8 cellular contexts compared by ENCODE assay signal in genomic region chr9:132079391-132080071, GRCh38. TPM values are rescaled to one million over a fixed set of nuclear protein-coding genes. Genes with fewer than 3 reads are reported as not detected.
DNase-seq lines count a peak whose midpoint lies in the region; TF ChIP-seq lines count a peak whose summit lies in the region.

TSS of gene MED27 (minus strand) at chr9:132079867. CDS start at chr9:132079844, 23 bp downstream.

- H3K4me1 Mint-ChIP-seq in HFFc6 (ENCODE audit: low read depth): peaks cover 53% of the 10 kb centered on the region
- H3K4me1 Mint-ChIP-seq in activated naive CD8-positive, alpha-beta T cell (ENCODE audit: low read depth): peaks cover 50% of the 10 kb centered on the region
- H3K4me1 Mint-ChIP-seq in osteocyte (ENCODE audit: unreplicated experiment): peaks cover 35% of the 10 kb centered on the region

- TF ChIP-seq POLR2A in thyroid gland (IDR thresholded peaks at IDR 0.05): no peak

- intact Hi-C loops in head of caudate nucleus (cut with DNase I) (loop anchor here (10.0 kb wide), 1 partner anchor 155 kb away; no protein-coding TSS in a partner anchor), thyroid gland (cut with DNase I) (no loop called here)

- 0 to 3% methylated on average over 41 of the region's 41 CpGs for WGBS in thyroid gland, 2 donors

- peaks cover 13% of the 10 kb centered on the region; the same call in 1 of the 2 replicates for H3K27me3 Mint-ChIP-seq in HFFc6 (ENCODE audit: insufficient read depth)
- H3K27me3 Mint-ChIP-seq in activated naive CD8-positive, alpha-beta T cell: no peaks in the 10 kb centered on the region
- H3K27me3 Mint-ChIP-seq in osteocyte (ENCODE audit: unreplicated experiment): peaks cover 19% of the 10 kb centered on the region

- peaks cover 0 to 6% of the 10 kb centered on the region in 2 donors for H3K36me3 ChIP-seq in thyroid gland

- peak within 1 kb of the TSS in 2 of 3 donors; percentile 30 to 43 for H3K27ac ChIP-seq in thyroid gland

- peak within 1 kb of the TSS; percentile 100 for H3K4me3 Mint-ChIP-seq in HFFc6
- H3K4me3 Mint-ChIP-seq in activated naive CD8-positive, alpha-beta T cell: peak within 1 kb of the TSS; percentile 97
- peak within 1 kb of the TSS; percentile 94 for H3K4me3 Mint-ChIP-seq in osteocyte (ENCODE audit: unreplicated experiment)

- TF ChIP-seq CTCF in HFFc6 (IDR thresholded peaks at IDR 0.05): no peak
- TF ChIP-seq CTCF in osteocyte (IDR thresholded peaks at IDR 0.05): no peak
- TF ChIP-seq CTCF in thyroid gland (IDR thresholded peaks at IDR 0.05): no peak

- H3K9me3 Mint-ChIP-seq in HFFc6 (no peaks in the 10 kb centered on the region), osteocyte (ENCODE audit: unreplicated experiment) (no peaks in the 10 kb centered on the region)
- H3K9me3 Mint-ChIP-seq in activated naive CD8-positive, alpha-beta T cell (ENCODE audit: low read depth): no peaks in the 10 kb centered on the region

- peaks cover 12 to 15% of the 10 kb centered on the region in 2 donors for H3K4me1 ChIP-seq in thyroid gland

- peak within 1 kb of the TSS; percentile 97 for H3K27ac Mint-ChIP-seq in HFFc6
- H3K27ac Mint-ChIP-seq in activated naive CD8-positive, alpha-beta T cell: peak within 1 kb of the TSS; percentile 91
- H3K27ac Mint-ChIP-seq in osteocyte (ENCODE audit: unreplicated experiment): peak within 1 kb of the TSS; percentile 85

- no peaks in the 10 kb centered on the region for H3K9me3 ChIP-seq in thyroid gland

- no peaks in the 10 kb centered on the region for H3K27me3 ChIP-seq in thyroid gland

- peaks cover 34% of the 10 kb centered on the region for H3K36me3 Mint-ChIP-seq in HFFc6 (ENCODE audit: low read depth)
- H3K36me3 Mint-ChIP-seq in activated naive CD8-positive, alpha-beta T cell: peaks cover 7% of the 10 kb centered on the region
- H3K36me3 Mint-ChIP-seq in osteocyte (ENCODE audit: unreplicated experiment): peaks cover 11% of the 10 kb centered on the region

- DNase-seq in GF-D8 (lab: John Stamatoyannopoulos, UW) (peak; percentile 68), HFFc6 (peak; percentile 81), NCI-H1105 treated with DMSO at 0.1 percent for 48 hours (lab: John Stamatoyannopoulos, UW) (peak; percentile 85), SKM-1 treated with dmso at 0.1 percent for 144 hours (lab: John Stamatoyannopoulos, UW; ENCODE audit: unreplicated experiment) (peak; percentile 87), head of caudate nucleus (peak; percentile 91 to 98 (median 96)), osteocyte (ENCODE audit: extremely low spot score, unreplicated experiment) (peak; percentile 93), thyroid gland (peak; percentile 91 to 94)

- peak within 1 kb of the TSS; percentile 43 to 96 (median 70) for H3K4me3 ChIP-seq in thyroid gland (replicated peaks in 1 of 3)

RNA-seq across cellular contexts. Expression of gene MED27, which starts in this region (rescaled TPM):
- total RNA-seq in HFFc6 (2021; fragmentation: NEBNext Ultra II Directional; extraction: Animal tissue kit (Norgen Biotek cat#: 25700)): 10 to 100 TPM; 30.2 to 37.7 (median 32.7) TPM
- total RNA-seq in osteocyte: 24.1 and 25.2 TPM in 2 replicates
- 10 to 100 TPM; 15.3 to 19.5 (median 16.7) TPM for total RNA-seq in thyroid gland

Comparison
In these comparisons a context has a peak if more than half of its experiments do, and no peak if none do; other contexts are left out.
1. Peak in every context shown above with its lines: DNase-seq, H3K4me3 ChIP-seq and H3K27ac ChIP-seq.